ENCODE assay signal across 14 cellular contexts in genomic region chr12:76872415-76872814, GRCh38.
"Had no signal": no experiment of that assay in that cellular context is flagged by ENCODE, and none has a peak within 500 bp of the region (broad histone marks: within the 10 kb centered on the region; RNA-seq: fewer than 3 reads in every experiment).

No MANE protein-coding gene starts in this region.

- H3K9me3 ChIP-seq: ascending aorta, lower lobe of right lung had no signal

- ATAC-seq: left colon; lower lobe of right lung; stimulated activated memory B cell treated with anti-CD40 and anti-IgM and Interleukin-4, amounts not matched to agents 10 μg/mL and 1 μg/mL and 100 μg/mL, for 72 hours; T-cell had no signal

- H3K27me3 ChIP-seq: ascending aorta had no signal

- H3K36me3 ChIP-seq: ascending aorta, lower lobe of right lung had no signal

- H3K4me1 ChIP-seq: lower lobe of right lung had no signal

- DNase-seq: activated CD4-positive, alpha-beta T cell treated with anti-CD3 and anti-CD28 coated beads, Interleukin-2, amount 50 U/mL, for 48 hours; activated CD4-positive, CD25-positive, alpha-beta regulatory T cell treated with anti-CD3 and anti-CD28 coated beads, Interleukin-2, amount 50 U/mL, for 72 hours; activated naive CD4-positive, alpha-beta T cell treated with anti-CD3 and anti-CD28 coated beads, Interleukin-2, amount 10 ng/mL, durations not matched to agents 7 days and 5 days; activated T-cell treated with anti-CD3 and anti-CD28 coated beads, Interleukin-2, amount 50 U/mL, for 1 hour; left colon; lower lobe of right lung; midbrain; T-cell; T1000 had no signal

- H3K27ac ChIP-seq: lower lobe of right lung, parathyroid adenoma had no signal

- H3K79me2 ChIP-seq: parathyroid adenoma had no signal

- H2AFZ ChIP-seq: parathyroid adenoma had no signal

- FAIRE-seq: endometrium, islet of Langerhans had no signal

- H3K4me3 ChIP-seq: lower lobe of right lung had no signal

- H3K9ac ChIP-seq: parathyroid adenoma had no signal
